In the genomic region with DNA sequence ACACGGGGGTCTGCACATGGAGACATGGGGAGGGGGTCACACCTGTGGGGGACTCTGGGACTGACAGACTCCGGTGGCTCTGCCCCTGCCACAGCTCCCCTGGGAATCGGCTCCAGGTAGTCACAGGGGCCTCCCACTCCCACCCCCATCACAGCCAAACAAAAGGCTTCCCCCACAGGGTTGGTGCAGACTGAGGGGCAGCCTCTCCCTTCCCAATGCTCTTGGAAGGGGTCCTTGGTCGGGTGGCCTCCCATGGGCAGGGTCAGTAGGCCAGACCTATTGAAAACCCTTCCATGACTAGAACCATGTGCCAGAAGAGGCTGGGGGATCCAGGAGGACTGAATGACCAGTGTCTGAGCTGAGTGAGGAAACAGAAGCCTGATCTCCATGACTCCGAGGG, we compare ENCODE assay signal across 12 cellular contexts. TPM values are rescaled to one million over a fixed set of nuclear protein-coding genes. Genes with fewer than 3 reads are reported as not detected.
DNase-seq lines count a peak whose midpoint lies in the region; ATAC-seq, FAIRE-seq and TF ChIP-seq lines count a peak whose summit lies in the region.
"Had no signal": no experiment of that assay in that cellular context is flagged by ENCODE, and none has a peak within 500 bp of the region (broad histone marks: within the 10 kb centered on the region; RNA-seq: fewer than 3 reads in every experiment).

No MANE protein-coding gene starts in this region.

- no peaks in the 10 kb centered on the region for H3K79me2 ChIP-seq in HepG2 (ENCODE audit: insufficient read depth, low read length)

- no peaks in the 10 kb centered on the region for H3K9me3 Mint-ChIP-seq in natural killer cell

- H3K9ac ChIP-seq in liver (ENCODE audit: low read depth in 1 of 2, low read length in 2 of 2): no peak overlapping the region
- H3K9ac ChIP-seq in HepG2 (ENCODE audit: insufficient read depth, low read depth, low read length): no peak overlapping the region

- in situ Hi-C loops in HepG2 (cut with HindIII; ENCODE audit: extremely low pct_ligation_motif_present, low pct_unique_long_range_greater_than_20kb): no loop called here

- WGBS in liver: 84% methylated on average over 5 of the region's 5 CpGs
- 96% methylated on average over 4 of the region's 5 CpGs for WGBS in HepG2 (ENCODE audit: low lambda C conversion rate)
- 80 to 92% (median 91%) methylated on average over 5 of the region's 5 CpGs for WGBS in ovary, 3 donors

- H3K27ac ChIP-seq in liver (ENCODE audit: low read depth in 1 of 2, low read length in 2 of 2) (peak overlapping the region; percentile 40 to 79), HepG2 (ENCODE audit: extremely low read length, insufficient read depth, low read length) (no peak overlapping the region), breast epithelium (peak overlapping the region; percentile 76 to 86), ovary (no peak overlapping the region)

- H3K4me2 ChIP-seq in HepG2 (ENCODE audit: low read depth, low read length): no peak overlapping the region

- no peaks in the 10 kb centered on the region for H3K9me3 ChIP-seq in liver (ENCODE audit: control insufficient read depth in 4 of 4, low read length in 3 of 4)
- no peaks in the 10 kb centered on the region for H3K9me3 ChIP-seq in HepG2 (ENCODE audit: low read length)
- no peaks in the 10 kb centered on the region for H3K9me3 ChIP-seq in breast epithelium
- H3K9me3 ChIP-seq in ovary: no peaks in the 10 kb centered on the region
- H3K9me3 ChIP-seq: BE2C had no signal

- peak overlapping the region; percentile 61 for H3K4me3 Mint-ChIP-seq in natural killer cell

- no peak for FAIRE-seq in HepG2 (lab: Jason Lieb, UNC)

- no peak for TF ChIP-seq POLR2A in HepG2 (IDR thresholded peaks at IDR 0.05; ENCODE audit: insufficient read depth in 1 of 2, low read depth in 2 of 2, low read length in 2 of 2)
- TF ChIP-seq POLR2A in breast epithelium (IDR thresholded peaks at IDR 0.05): no peak
- no peak for TF ChIP-seq POLR2A in ovary (IDR thresholded peaks at IDR 0.05)

- ATAC-seq in HepG2: no peak
- no peak for ATAC-seq in natural killer cell
- ATAC-seq: left lobe of liver had no signal

- no peak overlapping the region for H2AFZ ChIP-seq in HepG2 (ENCODE audit: low read length)

- H3K27me3 ChIP-seq in liver (ENCODE audit: control insufficient read depth in 4 of 4, insufficient read depth in 4 of 4, low read length in 3 of 4) (no peaks in the 10 kb centered on the region), HepG2 (ENCODE audit: control insufficient read depth in 1 of 2, insufficient read depth in 2 of 2, low read length in 2 of 2) (no peaks in the 10 kb centered on the region), breast epithelium (no peaks in the 10 kb centered on the region), ovary (no peaks in the 10 kb centered on the region)
- H3K27me3 ChIP-seq: BE2C had no signal

- no peak for DNase-seq in HepG2 (ENCODE audit: low spot score)
- DNase-seq in breast epithelium (ENCODE audit: low spot score in 2 of 2): no peak
- no peak for DNase-seq in natural killer cell
- DNase-seq in DMS153 treated with DMSO at 0.1 percent for 48 hours (lab: John Stamatoyannopoulos, UW; ENCODE audit: unreplicated experiment): no peak
- DNase-seq in NCI-H146 treated with DMSO at 0.1 percent for 48 hours (lab: John Stamatoyannopoulos, UW; ENCODE audit: unreplicated experiment): no peak
- DNase-seq in ovary: no peak
- DNase-seq in SK-N-DZ (ENCODE audit: low spot score): no peak
- DNase-seq: BE2C, NCI-H526 had no signal

- H3K36me3 Mint-ChIP-seq in natural killer cell: no peaks in the 10 kb centered on the region

- H3K27me3 Mint-ChIP-seq in natural killer cell (ENCODE audit: low read depth in 2 of 2): no peaks in the 10 kb centered on the region

- POLR2A ChIA-PET in HepG2 (lab: Yijun Ruan, JAX): interaction anchor here (0.8 to 1.4 kb wide), 3 partner anchors 18 to 31 kb away, joined by 3 to 4 read pairs (median 4); a partner anchor contains a TSS

- CTCF ChIA-PET in HepG2 (lab: Yijun Ruan, JAX; ENCODE audit: low intra/inter-chr PET ratio, low total read pairs): no interaction called here

- H3K36me3 ChIP-seq in liver (ENCODE audit: control insufficient read depth in 4 of 4, insufficient read depth in 3 of 4, low read depth in 1 of 4, low read length in 3 of 4) (peaks cover 0 to 6% (median 1%) of the 10 kb centered on the region in 4 donors), HepG2 (replicated peaks in 1 of 2; ENCODE audit: control insufficient read depth in 1 of 2, insufficient read depth in 2 of 2, low read length in 2 of 2) (peaks cover 3 to 7% of the 10 kb centered on the region in 2 experiments; a peak in 4 of 5 replicates), breast epithelium (no peaks in the 10 kb centered on the region), ovary (no peaks in the 10 kb centered on the region)
- H3K36me3 ChIP-seq: BE2C had no signal

- TF ChIP-seq RAD21 in liver (IDR thresholded peaks at IDR 0.05): no peak
- TF ChIP-seq RAD21 in HepG2 (CRISPR knock-in tag; IDR thresholded peaks at IDR 0.05): no peak

- no peak for TF ChIP-seq CTCF in liver (IDR thresholded peaks at IDR 0.05; ENCODE audit: low read depth, low read length, missing input control)
- no peak for TF ChIP-seq CTCF in HepG2 (CRISPR knock-in tag; IDR thresholded peaks at IDR 0.05)
- TF ChIP-seq CTCF in breast epithelium (IDR thresholded peaks at IDR 0.05): no peak
- TF ChIP-seq CTCF in natural killer cell (IDR thresholded peaks at IDR 0.05): no peak
- TF ChIP-seq CTCF in ovary (IDR thresholded peaks at IDR 0.05): no peak

- intact Hi-C loops in HepG2 (cut with micrococcal nuclease; ENCODE audit: unreplicated experiment) (no loop called here), breast epithelium (cut with DNase I; ENCODE audit: low total_unique reads) (no loop called here), natural killer cell (cut with micrococcal nuclease) (no loop called here), ovary (cut with DNase I) (no loop called here)

- BruUV-seq in HepG2 (replicated peaks; lab: Mats Ljungman, UMichigan): no TSS peak

- H3K4me3 ChIP-seq in liver (ENCODE audit: low read depth in 1 of 3, low read length in 3 of 3): no peak overlapping the region
- H3K4me3 ChIP-seq in HepG2 (replicated peaks in 1 of 3; ENCODE audit: insufficient read depth in 1 of 3, low read depth in 2 of 3, low read length in 3 of 3): no peak overlapping the region
- H3K4me3 ChIP-seq in breast epithelium: no peak overlapping the region
- H3K4me3 ChIP-seq in ovary: no peak overlapping the region

- H3K4me1 Mint-ChIP-seq in natural killer cell: peaks cover 83 to 89% of the 10 kb centered on the region in 2 donors

- H3K4me1 ChIP-seq in liver (ENCODE audit: control insufficient read depth in 4 of 4, insufficient read depth in 4 of 4, low read length in 3 of 4) (peaks cover 9 to 44% (median 20%) of the 10 kb centered on the region in 4 donors), HepG2 (ENCODE audit: insufficient read depth, low read length) (peaks cover 24% of the 10 kb centered on the region), breast epithelium (peaks cover 16 to 23% of the 10 kb centered on the region in 2 donors), ovary (ENCODE audit: insufficient read depth) (peaks cover 20% of the 10 kb centered on the region)

- no peak for TF ChIP-seq EP300 in HepG2 (IDR thresholded peaks at IDR 0.05; ENCODE audit: low read depth in 2 of 2, low read length in 2 of 2)
- no peak for TF ChIP-seq EP300 in HepG2 (CRISPR knock-in tag; IDR thresholded peaks at IDR 0.05; ENCODE audit: borderline replicate concordance)
- TF ChIP-seq EP300 in ovary (IDR thresholded peaks at IDR 0.05): no peak

- no peaks in the 10 kb centered on the region for H4K20me1 ChIP-seq in HepG2 (ENCODE audit: insufficient read depth, low read length)

- peak overlapping the region; percentile 91 to 99 for H3K27ac Mint-ChIP-seq in natural killer cell

RNA-seq across cellular contexts. Expression of a gene that starts 28.7 kb away (rescaled TPM):
- 10 to 100 TPM; 10.5 to 31.9 TPM for total RNA-seq in liver
- 10 to 100 TPM; 19.5 to 22.5 TPM for polyA plus RNA-seq in liver
- 18.7 and 19.0 TPM in 2 replicates for total RNA-seq in HepG2 (2016; rRNA removed; fragmentation: Illumina TruSeq; extraction: Trizol)
- 6.7 and 7.1 TPM in 2 replicates for total RNA-seq in HepG2 (2016; cell fraction: cytosol; rRNA removed; fragmentation: Illumina TruSeq; extraction: Trizol; ENCODE audit: low read depth)
- total RNA-seq in HepG2 (2016; cell fraction: insoluble cytoplasmic fraction; rRNA removed; fragmentation: Illumina TruSeq; extraction: Trizol): 18.5 and 19.5 TPM in 2 replicates
- total RNA-seq in HepG2 (2016; cell fraction: membrane; rRNA removed; fragmentation: Illumina TruSeq; extraction: Trizol): 12.7 and 13.2 TPM in 2 replicates
- total RNA-seq in HepG2 (2016; cell fraction: nucleus; rRNA removed; fragmentation: Illumina TruSeq; extraction: Trizol): 24.4 and 27.5 TPM in 2 replicates
- polyA plus RNA-seq in HepG2 (2011; rRNA removed): 21.0 and 30.8 TPM in 2 replicates
- 10.3 and 11.7 TPM in 2 replicates for polyA plus RNA-seq in HepG2 (2011; cell fraction: cytosol; rRNA removed)
- 74.0 and 103 TPM in 2 replicates for polyA plus RNA-seq in HepG2 (2011; cell fraction: nucleus; rRNA removed)
- polyA plus RNA-seq in HepG2 (2012): 12.9 and 15.4 TPM in 2 replicates
- 3.7 and 4.7 TPM in 2 replicates for polyA plus RNA-seq in HepG2 (2016; cell fraction: cytosol; fragmentation: Illumina TruSeq; extraction: Trizol; ENCODE audit: low read depth)
- polyA plus RNA-seq in HepG2 (2016; cell fraction: insoluble cytoplasmic fraction; fragmentation: Illumina TruSeq; extraction: Trizol; ENCODE audit: low read depth): 15.5 and 18.0 TPM in 2 replicates
- polyA plus RNA-seq in HepG2 (2016; cell fraction: membrane; fragmentation: Illumina TruSeq; extraction: Trizol; ENCODE audit: low read depth): 7.7 and 9.3 TPM in 2 replicates
- 34.2 and 36.3 TPM in 2 replicates for polyA plus RNA-seq in HepG2 (2016; cell fraction: nucleus; fragmentation: Illumina TruSeq; extraction: Trizol; ENCODE audit: insufficient read depth, low read depth)
- polyA minus RNA-seq in HepG2 (2011; rRNA and poly(A)+ RNA removed; ENCODE audit: low replicate concordance): 27.6 and 35.2 TPM in 2 replicates
- 6.0 and 6.2 TPM in 2 replicates for polyA minus RNA-seq in HepG2 (2011; cell fraction: cytosol; rRNA and poly(A)+ RNA removed)
- 23.8 and 26.7 TPM in 2 replicates for polyA minus RNA-seq in HepG2 (2011; cell fraction: nucleus; rRNA and poly(A)+ RNA removed)
- total RNA-seq in breast epithelium: 10 to 100 TPM; 33.1 to 98.4 (median 40.4) TPM
- 10 to 100 TPM; 18.8 to 25.8 (median 25.1) TPM for total RNA-seq in natural killer cell
- total RNA-seq in ovary: 10 to 100 TPM; 17.0 to 42.0 (median 34.0) TPM
- 10 to 100 TPM; 21.1 to 80.6 TPM for polyA plus RNA-seq in ovary
- 9.3 and 10.9 TPM in 2 replicates for polyA plus RNA-seq in SK-N-DZ (2014; cell fraction: cytosol; rRNA removed)
- 26.9 and 35.9 TPM in 2 replicates for polyA plus RNA-seq in SK-N-DZ (2014; cell fraction: nucleus; rRNA removed)

RNA-seq across cellular contexts. Expression of a gene that starts 31.1 kb away (rescaled TPM):
- total RNA-seq in liver: 10 to 100 TPM in 1 of 2 donors, 1 to 10 TPM in 1; 9.5 to 36.1 TPM
- 10 to 100 TPM; 19.3 to 23.6 TPM for polyA plus RNA-seq in liver
- total RNA-seq in HepG2 (2016; rRNA removed; fragmentation: Illumina TruSeq; extraction: Trizol): 83.0 and 120 TPM in 2 replicates
- 262 and 384 TPM in 2 replicates for total RNA-seq in HepG2 (2016; cell fraction: cytosol; rRNA removed; fragmentation: Illumina TruSeq; extraction: Trizol; ENCODE audit: low read depth)
- total RNA-seq in HepG2 (2016; cell fraction: insoluble cytoplasmic fraction; rRNA removed; fragmentation: Illumina TruSeq; extraction: Trizol): 80.2 and 129 TPM in 2 replicates
- total RNA-seq in HepG2 (2016; cell fraction: membrane; rRNA removed; fragmentation: Illumina TruSeq; extraction: Trizol): 165 and 224 TPM in 2 replicates
- total RNA-seq in HepG2 (2016; cell fraction: nucleus; rRNA removed; fragmentation: Illumina TruSeq; extraction: Trizol): 56.6 and 61.7 TPM in 2 replicates
- polyA plus RNA-seq in HepG2 (2011; rRNA removed): 152 and 167 TPM in 2 replicates
- polyA plus RNA-seq in HepG2 (2011; cell fraction: cytosol; rRNA removed): 201 and 220 TPM in 2 replicates
- 45.6 and 74.1 TPM in 2 replicates for polyA plus RNA-seq in HepG2 (2011; cell fraction: nucleus; rRNA removed)
- 78.5 and 108 TPM in 2 replicates for polyA plus RNA-seq in HepG2 (2012)
- 345 and 456 TPM in 2 replicates for polyA plus RNA-seq in HepG2 (2016; cell fraction: cytosol; fragmentation: Illumina TruSeq; extraction: Trizol; ENCODE audit: low read depth)
- 86.2 and 89.6 TPM in 2 replicates for polyA plus RNA-seq in HepG2 (2016; cell fraction: insoluble cytoplasmic fraction; fragmentation: Illumina TruSeq; extraction: Trizol; ENCODE audit: low read depth)
- 169 and 229 TPM in 2 replicates for polyA plus RNA-seq in HepG2 (2016; cell fraction: membrane; fragmentation: Illumina TruSeq; extraction: Trizol; ENCODE audit: low read depth)
- polyA plus RNA-seq in HepG2 (2016; cell fraction: nucleus; fragmentation: Illumina TruSeq; extraction: Trizol; ENCODE audit: insufficient read depth, low read depth): 90.2 and 116 TPM in 2 replicates
- 41.9 and 49.9 TPM in 2 replicates for polyA minus RNA-seq in HepG2 (2011; rRNA and poly(A)+ RNA removed; ENCODE audit: low replicate concordance)
- 32.4 and 34.8 TPM in 2 replicates for polyA minus RNA-seq in HepG2 (2011; cell fraction: cytosol; rRNA and poly(A)+ RNA removed)
- polyA minus RNA-seq in HepG2 (2011; cell fraction: nucleus; rRNA and poly(A)+ RNA removed): 23.4 and 35.9 TPM in 2 replicates
- 10 to 100 TPM; 36.6 to 62.6 (median 44.9) TPM for total RNA-seq in breast epithelium
- total RNA-seq in natural killer cell: 10 to 100 TPM; 48.0 to 69.7 (median 54.6) TPM
- 10 to 100 TPM; 22.3 to 46.8 (median 30.6) TPM for total RNA-seq in ovary
- polyA plus RNA-seq in ovary: 10 to 100 TPM; 34.2 to 36.7 TPM
- 106 and 115 TPM in 2 replicates for polyA plus RNA-seq in SK-N-DZ (2014; cell fraction: cytosol; rRNA removed)
- 51.4 and 54.9 TPM in 2 replicates for polyA plus RNA-seq in SK-N-DZ (2014; cell fraction: nucleus; rRNA removed)

RNA-seq across cellular contexts. Expression of a gene that starts 45.0 kb away (rescaled TPM):
- total RNA-seq in liver (under 1 TPM; 0.33 to 0.84 TPM), HepG2 (2016; rRNA removed; fragmentation: Illumina TruSeq; extraction: Trizol) (1.7 and 1.9 TPM in 2 replicates), breast epithelium (1 to 10 TPM; 1.6 to 2.9 (median 1.9) TPM), natural killer cell (1 to 10 TPM; 4.4 to 8.5 (median 7.8) TPM), ovary (1 to 10 TPM; 1.0 to 7.1 (median 4.9) TPM)
- polyA plus RNA-seq in liver (under 1 TPM; 0.32 to 0.64 TPM), HepG2 (2011; rRNA removed) (2.9 and 3.0 TPM in 2 replicates), ovary (under 1 TPM; 0.22 to 0.54 TPM)
- 0.30 TPM in 1 of 2 replicates, not detected in the other for total RNA-seq in HepG2 (2016; cell fraction: cytosol; rRNA removed; fragmentation: Illumina TruSeq; extraction: Trizol; ENCODE audit: low read depth)
- 2.0 TPM in 2 replicates for total RNA-seq in HepG2 (2016; cell fraction: insoluble cytoplasmic fraction; rRNA removed; fragmentation: Illumina TruSeq; extraction: Trizol)
- 0.77 and 0.93 TPM in 2 replicates for total RNA-seq in HepG2 (2016; cell fraction: membrane; rRNA removed; fragmentation: Illumina TruSeq; extraction: Trizol)
- total RNA-seq in HepG2 (2016; cell fraction: nucleus; rRNA removed; fragmentation: Illumina TruSeq; extraction: Trizol): 1.3 and 1.6 TPM in 2 replicates
- 2.0 and 3.6 TPM in 2 replicates for polyA plus RNA-seq in HepG2 (2011; cell fraction: cytosol; rRNA removed)
- 3.5 and 4.0 TPM in 2 replicates for polyA plus RNA-seq in HepG2 (2011; cell fraction: nucleus; rRNA removed)
- polyA plus RNA-seq in HepG2 (2012): 2.3 and 2.4 TPM in 2 replicates
- polyA plus RNA-seq in HepG2 (2016; cell fraction: cytosol; fragmentation: Illumina TruSeq; extraction: Trizol; ENCODE audit: low read depth): 0.19 TPM in 1 of 2 replicates, not detected in the other
- polyA plus RNA-seq in HepG2 (2016; cell fraction: insoluble cytoplasmic fraction; fragmentation: Illumina TruSeq; extraction: Trizol; ENCODE audit: low read depth): 1.5 and 2.0 TPM in 2 replicates
- 0.64 and 0.72 TPM in 2 replicates for polyA plus RNA-seq in HepG2 (2016; cell fraction: membrane; fragmentation: Illumina TruSeq; extraction: Trizol; ENCODE audit: low read depth)
- polyA plus RNA-seq in HepG2 (2016; cell fraction: nucleus; fragmentation: Illumina TruSeq; extraction: Trizol; ENCODE audit: insufficient read depth, low read depth): 2.1 TPM in 2 replicates
- polyA minus RNA-seq in HepG2 (2011; rRNA and poly(A)+ RNA removed; ENCODE audit: low replicate concordance): 2.2 and 5.1 TPM in 2 replicates
- 2.7 and 3.4 TPM in 2 replicates for polyA minus RNA-seq in HepG2 (2011; cell fraction: cytosol; rRNA and poly(A)+ RNA removed)
- polyA minus RNA-seq in HepG2 (2011; cell fraction: nucleus; rRNA and poly(A)+ RNA removed): 3.2 and 6.3 TPM in 2 replicates
- polyA plus RNA-seq in SK-N-DZ (2014; cell fraction: cytosol; rRNA removed): 0.33 and 0.59 TPM in 2 replicates
- polyA plus RNA-seq in SK-N-DZ (2014; cell fraction: nucleus; rRNA removed): 0.73 TPM in 1 of 2 replicates, not detected in the other

RNA-seq across cellular contexts. Expression of a gene that starts 58.0 kb away (rescaled TPM):
- 1 to 10 TPM in 1 of 2 donors, under 1 TPM in 1; 0.50 to 1.1 TPM for total RNA-seq in liver
- polyA plus RNA-seq in liver: under 1 TPM; 0.57 to 0.67 TPM
- total RNA-seq in HepG2 (2016; rRNA removed; fragmentation: Illumina TruSeq; extraction: Trizol): not detected in 2 replicates
- total RNA-seq in HepG2 (2016; cell fraction: cytosol; rRNA removed; fragmentation: Illumina TruSeq; extraction: Trizol; ENCODE audit: low read depth): not detected in 2 replicates
- not detected in 2 replicates for total RNA-seq in HepG2 (2016; cell fraction: insoluble cytoplasmic fraction; rRNA removed; fragmentation: Illumina TruSeq; extraction: Trizol)
- total RNA-seq in HepG2 (2016; cell fraction: membrane; rRNA removed; fragmentation: Illumina TruSeq; extraction: Trizol): not detected in 2 replicates
- not detected in 2 replicates for total RNA-seq in HepG2 (2016; cell fraction: nucleus; rRNA removed; fragmentation: Illumina TruSeq; extraction: Trizol)
- not detected in 2 replicates for polyA plus RNA-seq in HepG2 (2011; rRNA removed)
- not detected in 2 replicates for polyA plus RNA-seq in HepG2 (2011; cell fraction: cytosol; rRNA removed)
- polyA plus RNA-seq in HepG2 (2011; cell fraction: nucleus; rRNA removed): not detected in 2 replicates
- not detected in 2 replicates for polyA plus RNA-seq in HepG2 (2012)
- not detected in 2 replicates for polyA plus RNA-seq in HepG2 (2016; cell fraction: cytosol; fragmentation: Illumina TruSeq; extraction: Trizol; ENCODE audit: low read depth)
- polyA plus RNA-seq in HepG2 (2016; cell fraction: insoluble cytoplasmic fraction; fragmentation: Illumina TruSeq; extraction: Trizol; ENCODE audit: low read depth): not detected in 2 replicates
- not detected in 2 replicates for polyA plus RNA-seq in HepG2 (2016; cell fraction: membrane; fragmentation: Illumina TruSeq; extraction: Trizol; ENCODE audit: low read depth)
- not detected in 2 replicates for polyA plus RNA-seq in HepG2 (2016; cell fraction: nucleus; fragmentation: Illumina TruSeq; extraction: Trizol; ENCODE audit: insufficient read depth, low read depth)
- not detected in 2 replicates for polyA minus RNA-seq in HepG2 (2011; rRNA and poly(A)+ RNA removed; ENCODE audit: low replicate concordance)
- polyA minus RNA-seq in HepG2 (2011; cell fraction: cytosol; rRNA and poly(A)+ RNA removed): not detected in 2 replicates
- polyA minus RNA-seq in HepG2 (2011; cell fraction: nucleus; rRNA and poly(A)+ RNA removed): not detected in 2 replicates
- total RNA-seq in breast epithelium: not detected
- 1 to 10 TPM in 1 of 3 donors, under 1 TPM in 2; 0.61 to 1.6 (median 0.82) TPM for total RNA-seq in natural killer cell
- 1 to 10 TPM in 1 of 7 donors, under 1 TPM in 1, not detected in 5; 0.38 to 1.8 TPM for total RNA-seq in ovary
- under 1 TPM in 1 of 2 donors, not detected in 1; 0.21 TPM for polyA plus RNA-seq in ovary
- not detected in 2 replicates for polyA plus RNA-seq in SK-N-DZ (2014; cell fraction: cytosol; rRNA removed)
- polyA plus RNA-seq in SK-N-DZ (2014; cell fraction: nucleus; rRNA removed): not detected in 2 replicates
- total RNA-seq: left lobe of liver, LHCN-M2 had no signal

Comparison
In these comparisons a context has a peak if more than half of its experiments do, and no peak if none do; other contexts are left out.
1. H3K27ac ChIP-seq: peak in liver (2 of 2) and breast epithelium (2 of 2); none in HepG2 (single experiment) and ovary (0 of 2).